15 cellular contexts compared by ENCODE assay signal in the genomic region with DNA sequence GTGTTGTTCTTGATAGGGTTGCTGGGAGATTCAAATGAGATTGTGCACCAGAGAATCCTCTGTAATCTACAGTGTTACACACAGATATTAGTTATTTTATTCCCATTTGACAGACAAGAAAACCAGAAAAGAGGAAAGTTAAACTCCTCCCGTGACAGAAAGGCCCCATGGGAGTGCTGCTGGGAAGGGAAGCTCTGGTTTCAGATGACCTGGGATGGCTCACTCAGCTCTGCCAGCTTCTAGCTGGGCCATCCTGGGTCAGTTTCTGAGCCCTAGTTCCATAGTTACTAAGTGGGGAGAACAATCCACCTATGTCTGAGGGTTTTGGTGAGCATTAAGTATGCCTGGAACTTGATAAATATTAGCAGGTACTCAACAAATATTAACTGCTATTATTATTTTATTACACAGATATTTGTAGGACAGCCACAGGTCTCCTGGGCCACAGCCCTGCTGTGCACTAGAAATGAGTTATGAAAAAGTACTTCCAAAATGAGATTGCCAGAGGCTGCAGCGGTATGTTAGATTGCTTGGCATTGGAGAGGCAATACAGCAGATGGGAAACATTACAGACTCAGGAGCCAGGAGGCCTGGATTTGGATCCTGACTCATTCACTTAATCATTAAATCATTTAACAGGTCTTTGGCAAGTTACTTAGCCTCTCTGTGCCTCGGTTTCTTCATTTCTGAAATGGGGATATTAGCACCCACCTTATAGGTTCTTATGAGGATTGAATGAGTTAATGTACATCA. TPM values are rescaled to one million over a fixed set of nuclear protein-coding genes. Genes with fewer than 3 reads are reported as not detected.
A peak's percentile ranks its signal among the peaks of the same experiment; 100 is the strongest.
DNase-seq lines count a peak whose midpoint lies in the region.
"Had no signal": no experiment of that assay in that cellular context is flagged by ENCODE, and none has a peak within 500 bp of the region (broad histone marks: within the 10 kb centered on the region; RNA-seq: fewer than 3 reads in every experiment).

No MANE protein-coding gene starts in this region.

- no peaks in the 10 kb centered on the region for H3K79me1 ChIP-seq in mesendoderm (ENCODE audit: low read length)

- in situ Hi-C loops in KBM-7 (cut with MboI; ENCODE audit: low pct_unique_long_range_greater_than_20kb, low sequenced_read_pairs), result no loop called here

- no peak overlapping the region for H4K8ac ChIP-seq in mesendoderm (ENCODE audit: low read depth, low read length)

- no peak overlapping the region for H3K4me3 ChIP-seq in SJCRH30
- peak overlapping the region in 1 of 3 donors; percentile 28 for H3K4me3 ChIP-seq in skeletal muscle tissue (ENCODE audit: low read length in 3 of 3)
- no peak overlapping the region for H3K4me3 ChIP-seq in mesendoderm (ENCODE audit: low read length)
- H3K4me3 ChIP-seq: MG63 had no signal

- no CpG with 5 or more reads among the region's 3 CpGs for WGBS in mesendoderm (ENCODE audit: extremely low coverage, insufficient coverage, low lambda C conversion rate)

- H3K9ac ChIP-seq in skeletal muscle tissue (ENCODE audit: low read depth in 1 of 3, low read length in 3 of 3), result peak overlapping the region in 2 of 3 donors; percentile 9 to 10
- H3K9ac ChIP-seq in mesendoderm (ENCODE audit: low read length), result no peak overlapping the region

- H4K5ac ChIP-seq in mesendoderm (ENCODE audit: low read length), result no peak overlapping the region

- H3K36me3 ChIP-seq in SJCRH30 (no peaks in the 10 kb centered on the region), skeletal muscle tissue (ENCODE audit: control insufficient read depth in 3 of 3, insufficient read depth in 3 of 3, low read length in 3 of 3) (no peaks in the 10 kb centered on the region), mesendoderm (ENCODE audit: control insufficient read depth, insufficient read depth, low read length) (no peaks in the 10 kb centered on the region)
- H3K36me3 ChIP-seq: MG63 had no signal

- H3K79me2 ChIP-seq in mesendoderm (ENCODE audit: control insufficient read depth, insufficient read depth, low read length), result no peaks in the 10 kb centered on the region

- DNase-seq in DMS 273 (lab: John Stamatoyannopoulos, UW; ENCODE audit: unreplicated experiment) (peak; percentile 44), DMS 273 treated with DMSO at 0.1 percent for 48 hours (lab: John Stamatoyannopoulos, UW) (no peak), SJCRH30 (peak; percentile 30 to 42), kidney tubule cell (ENCODE audit: low spot score) (peak; percentile 25), mesendoderm (no peak), KBM-7 (no peak)
- no peak for DNase-seq in stimulated activated CD4-positive, alpha-beta T cell treated with anti-CD3 and anti-CD28 coated beads, Interleukin-15, amount 100 ng/mL, for 24 hours
- DNase-seq: MG63, NCI-H1048, NCI-H1436, NCI-H1930, NCI-H510A treated with DMSO at 0.1 percent for 48 hours, NCI-H774 had no signal

- 0 out of 2 replicates have a peak, but pooled peaks cover 3% of the 10 kb centered on the region for H3K9me3 ChIP-seq in SJCRH30 (replicated peaks)
- no peaks in the 10 kb centered on the region for H3K9me3 ChIP-seq in skeletal muscle tissue (ENCODE audit: control insufficient read depth in 3 of 3, low read length in 3 of 3)
- H3K9me3 ChIP-seq: MG63 had no signal

- H3K4ac ChIP-seq in mesendoderm (ENCODE audit: low read depth, low read length), result no peak overlapping the region

- no peak overlapping the region for H3K4me2 ChIP-seq in mesendoderm (ENCODE audit: low read length)

- H3K27ac ChIP-seq in SJCRH30 (peak overlapping the region; percentile 57; the same call in 1 of the 2 replicates), skeletal muscle tissue (ENCODE audit: low read depth, low read length) (peak overlapping the region; percentile 59), mesendoderm (ENCODE audit: low read depth, low read length) (no peak overlapping the region)
- H3K27ac ChIP-seq: 22Rv1 had no signal

- H2AK5ac ChIP-seq in mesendoderm (ENCODE audit: low read length), result no peak overlapping the region

- H2BK15ac ChIP-seq in mesendoderm (replicated peaks; ENCODE audit: low read depth), result no peak overlapping the region

- H3K23ac ChIP-seq in mesendoderm (ENCODE audit: low read length), result no peak overlapping the region

- H3K18ac ChIP-seq in mesendoderm (ENCODE audit: low read length), result no peak overlapping the region

- no peak overlapping the region for H2BK120ac ChIP-seq in mesendoderm (ENCODE audit: low read depth, low read length)

- no peak overlapping the region for H2BK5ac ChIP-seq in mesendoderm (ENCODE audit: low read length)

- H3K4me1 ChIP-seq in SJCRH30, result peaks cover 32% of the 10 kb centered on the region
- peaks cover 39 to 45% (median 44%) of the 10 kb centered on the region in 3 donors for H3K4me1 ChIP-seq in skeletal muscle tissue (ENCODE audit: control insufficient read depth in 3 of 3, insufficient read depth in 3 of 3, low read length in 3 of 3)
- H3K4me1 ChIP-seq in mesendoderm (ENCODE audit: control insufficient read depth, low read depth, low read length), result no peaks in the 10 kb centered on the region

- H3K27me3 ChIP-seq in SJCRH30 (no peaks in the 10 kb centered on the region), skeletal muscle tissue (ENCODE audit: control insufficient read depth in 3 of 3, insufficient read depth in 3 of 3, low read length in 3 of 3) (no peaks in the 10 kb centered on the region), mesendoderm (ENCODE audit: insufficient read depth, low read length, poor library complexity) (no peaks in the 10 kb centered on the region)
- H3K27me3 ChIP-seq: MG63 had no signal

- H3K56ac ChIP-seq in mesendoderm (ENCODE audit: low read length), result no peak overlapping the region

RNA-seq across cellular contexts. Expression of gene STON2, which starts 47.1 kb away (rescaled TPM):
- 26.2 and 27.4 TPM in 2 replicates for total RNA-seq in SJCRH30 (2014; rRNA removed; shearing (Covaris generic))
- 30.8 TPM for total RNA-seq in skeletal muscle tissue
- polyA plus RNA-seq in mesendoderm (2013, experiment 1 of 2), result 11.3 TPM
- 11.0 TPM for polyA plus RNA-seq in mesendoderm (2013, experiment 2 of 2)

Comparison
In these comparisons a context has a peak if more than half of its experiments do, and no peak if none do; other contexts are left out.
1. DNase-seq: peak in DMS 273 (single experiment), SJCRH30 (2 of 2) and kidney tubule cell (single experiment); none in DMS 273 treated with DMSO at 0.1 percent for 48 hours (single experiment), stimulated activated CD4-positive, alpha-beta T cell treated with anti-CD3 and anti-CD28 coated beads, Interleukin-15, amount 100 ng/mL, for 24 hours (single experiment), mesendoderm (single experiment) and KBM-7 (single experiment).